1 cellular context compared by ENCODE assay signal in the genomic region with DNA sequence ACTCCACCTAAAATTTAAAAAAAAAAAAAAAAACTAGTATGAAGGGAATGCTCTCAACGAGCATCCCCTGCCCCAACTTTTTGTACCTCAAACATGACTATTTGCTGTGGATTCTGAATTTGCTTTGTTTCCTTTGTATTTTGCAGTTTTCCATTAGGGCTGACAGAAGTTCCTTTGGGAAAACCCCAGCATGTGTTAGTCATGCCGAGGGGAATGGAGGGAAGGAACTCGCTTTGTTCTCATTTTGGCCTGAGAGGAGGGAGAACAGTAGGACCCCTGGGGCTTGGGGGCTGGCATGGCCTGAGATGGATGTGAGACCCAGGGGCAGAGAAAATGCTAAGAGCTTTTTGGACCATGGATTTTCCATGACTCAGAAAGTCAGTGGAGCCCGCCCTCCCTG.
TF ChIP-seq lines count a peak whose summit lies in the region.

No MANE protein-coding gene starts in this region.

TF ChIP-seq in endothelial cell of umbilical vein, 7 proteins besides CTCF, POLR2A, EP300 and RAD21 (continued from another document):
- TF ChIP-seq GATA2 (IDR thresholded peaks at IDR 0.05; ENCODE audit: insufficient read depth, insufficient read length, low read depth, low read length) (no peak), JUN (IDR thresholded peaks at IDR 0.05; ENCODE audit: borderline replicate concordance, insufficient read depth, insufficient read length, low read depth) (no peak), FOS (IDR thresholded peaks at IDR 0.05; ENCODE audit: borderline replicate concordance, insufficient read depth, low read length) (no peak)
TF ChIP-seq in endothelial cell of umbilical vein: peak in this region for 0.
